In the genomic region with DNA sequence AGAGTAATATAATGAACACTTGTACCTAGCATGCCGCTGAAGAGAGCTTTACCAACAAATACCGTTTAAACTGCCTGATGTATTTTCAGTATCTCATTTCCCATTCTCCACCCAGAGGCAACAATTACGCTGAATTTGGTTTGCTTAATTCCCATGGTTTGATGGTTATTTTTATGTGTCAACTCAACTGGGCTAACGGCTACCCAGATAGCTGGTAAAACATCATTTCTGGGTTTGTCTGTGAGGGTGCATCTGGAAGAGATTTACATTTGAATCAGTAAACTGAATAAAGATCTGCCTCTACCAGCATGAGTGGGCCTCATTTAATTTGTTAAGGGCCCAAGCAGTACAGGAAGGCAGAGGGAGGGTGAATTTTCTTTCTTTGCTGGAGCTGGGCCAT, we compare ENCODE assay signal across 27 cellular contexts.
"Had no signal": no experiment of that assay in that cellular context is flagged by ENCODE, and none has a peak within 500 bp of the region (broad histone marks: within the 10 kb centered on the region; RNA-seq: fewer than 3 reads in every experiment).

No MANE protein-coding gene starts in this region.

- H3K27me3 Mint-ChIP-seq: natural killer cell treated with Interleukin-12 subunit alpha and Interleukin-12 subunit beta and Interleukin-15 and Interleukin-18, amount 100 ng/mL, for 72 hours; progenitor cell of endocrine pancreas; stimulated activated naive B cell treated with anti-CD40 and anti-IgM and Interleukin-4, amounts not matched to agents 10 μg/mL and 1 μg/mL and 100 μg/mL, for 72 hours; stimulated activated naive CD8-positive, alpha-beta T cell treated with anti-CD3 and anti-CD28 coated beads, Interleukin-15, Interleukin-2, amounts not matched to agents 100 ng/mL and 50 ng/mL, for 24 hours had no signal

- DNase-seq: naive thymus-derived CD8-positive, alpha-beta T cell; nephron progenitor cell; nucleus accumbens; pancreas; psoas muscle; right cardiac atrium; right lobe of liver; sigmoid colon; small intestine; stimulated activated CD4-positive, alpha-beta T cell treated with anti-CD3 and anti-CD28 coated beads, Interleukin-15, amount 100 ng/mL, for 24 hours; stimulated activated CD4-positive, alpha-beta T cell treated with anti-CD3 and anti-CD28 coated beads, Interleukin-2, amount 100 ng/mL, for 24 hours; stimulated activated CD4-positive, alpha-beta T cell treated with anti-CD3 and anti-CD28 coated beads, Interleukin-2, amount 100 ng/mL, for 48 hours; stimulated activated CD4-positive, alpha-beta T cell treated with anti-CD3 and anti-CD28 coated beads, Interleukin-4, amount 100 ng/mL, for 24 hours; stimulated activated naive B cell treated with anti-CD40 and anti-IgM and Interleukin-4, amounts not matched to agents 10 μg/mL and 1 μg/mL and 100 μg/mL, for 72 hours; stimulated activated naive CD4-positive, alpha-beta T cell treated with Interleukin-2 at 50 U/mL for 16 hours; stomach; thyroid gland; upper lobe of right lung; uterus had no signal

- H3K4me1 ChIP-seq: pancreas, psoas muscle, right lobe of liver, sigmoid colon, stomach, thyroid gland, tibial nerve, upper lobe of right lung, uterus had no signal

- H3K27ac ChIP-seq: neutrophil, pancreas, psoas muscle, right lobe of liver, sigmoid colon, stomach, thoracic aorta, thyroid gland, tibial nerve, upper lobe of right lung, uterus had no signal

- H3K9me3 Mint-ChIP-seq: nephron progenitor cell; stimulated activated effector memory CD8-positive, alpha-beta T cell treated with anti-CD3 and anti-CD28 coated beads, Interleukin-12 subunit alpha, Interleukin-12 subunit beta, amount 100 ng/mL, for 72 hours; stimulated activated naive CD8-positive, alpha-beta T cell treated with anti-CD3 and anti-CD28 coated beads, Interleukin-15, Interleukin-2, amounts not matched to agents 100 ng/mL and 50 ng/mL, for 24 hours had no signal

- H3K4me1 Mint-ChIP-seq: naive thymus-derived CD8-positive, alpha-beta T cell; nephron progenitor cell; stimulated activated effector memory CD8-positive, alpha-beta T cell treated with anti-CD3 and anti-CD28 coated beads, Interleukin-12 subunit alpha, Interleukin-12 subunit beta, amount 100 ng/mL, for 72 hours had no signal

- H3K9me3 ChIP-seq: neutrophil, pancreas, psoas muscle, right lobe of liver, sigmoid colon, thoracic aorta, tibial nerve, upper lobe of right lung, uterus had no signal

- H3K27ac Mint-ChIP-seq: naive thymus-derived CD8-positive, alpha-beta T cell; nephron progenitor cell; progenitor cell of endocrine pancreas; stimulated activated effector memory CD8-positive, alpha-beta T cell treated with anti-CD3 and anti-CD28 coated beads, Interleukin-12 subunit alpha, Interleukin-12 subunit beta, amount 100 ng/mL, for 72 hours; stimulated activated naive B cell treated with anti-CD40 and anti-IgM and Interleukin-4, amounts not matched to agents 10 μg/mL and 1 μg/mL and 100 μg/mL, for 72 hours; stimulated activated naive CD8-positive, alpha-beta T cell treated with anti-CD3 and anti-CD28 coated beads, Interleukin-15, Interleukin-2, amounts not matched to agents 100 ng/mL and 50 ng/mL, for 24 hours had no signal

- H3K4me3 ChIP-seq: pancreas, psoas muscle, right lobe of liver, sigmoid colon, stomach, thoracic aorta, thyroid gland, tibial nerve, upper lobe of right lung, uterus had no signal

- H3K4me3 Mint-ChIP-seq: naive thymus-derived CD8-positive, alpha-beta T cell; nephron progenitor cell; neural crest cell; stimulated activated effector memory CD8-positive, alpha-beta T cell treated with anti-CD3 and anti-CD28 coated beads, Interleukin-12 subunit alpha, Interleukin-12 subunit beta, amount 100 ng/mL, for 72 hours; stimulated activated naive B cell treated with anti-CD40 and anti-IgM and Interleukin-4, amounts not matched to agents 10 μg/mL and 1 μg/mL and 100 μg/mL, for 72 hours; stimulated activated naive CD8-positive, alpha-beta T cell treated with anti-CD3 and anti-CD28 coated beads, Interleukin-15, Interleukin-2, amounts not matched to agents 100 ng/mL and 50 ng/mL, for 24 hours had no signal

- H3K36me3 Mint-ChIP-seq: naive thymus-derived CD8-positive, alpha-beta T cell; natural killer cell treated with Interleukin-12 subunit alpha and Interleukin-12 subunit beta and Interleukin-15 and Interleukin-18, amount 100 ng/mL, for 72 hours; stimulated activated effector memory CD8-positive, alpha-beta T cell treated with anti-CD3 and anti-CD28 coated beads, Interleukin-12 subunit alpha, Interleukin-12 subunit beta, amount 100 ng/mL, for 72 hours; stimulated activated naive B cell treated with anti-CD40 and anti-IgM and Interleukin-4, amounts not matched to agents 10 μg/mL and 1 μg/mL and 100 μg/mL, for 72 hours had no signal

- ATAC-seq: naive thymus-derived CD8-positive, alpha-beta T cell; pancreas; psoas muscle; right cardiac atrium; right lobe of liver; stimulated activated naive B cell treated with anti-CD40 and anti-IgM and Interleukin-4, amounts not matched to agents 10 μg/mL and 1 μg/mL and 100 μg/mL, for 72 hours; upper lobe of right lung had no signal

- FAIRE-seq: pancreas, small intestine had no signal

- H3K27me3 ChIP-seq: neutrophil, pancreas, right lobe of liver, sigmoid colon, stomach, thyroid gland, tibial nerve, upper lobe of right lung, uterus had no signal

- H3K36me3 ChIP-seq: neutrophil, pancreas, right lobe of liver, sigmoid colon, stomach, thoracic aorta, thyroid gland, tibial nerve, upper lobe of right lung, uterus had no signal
